ENCODE assay signal across 1 cellular context in the genomic region with DNA sequence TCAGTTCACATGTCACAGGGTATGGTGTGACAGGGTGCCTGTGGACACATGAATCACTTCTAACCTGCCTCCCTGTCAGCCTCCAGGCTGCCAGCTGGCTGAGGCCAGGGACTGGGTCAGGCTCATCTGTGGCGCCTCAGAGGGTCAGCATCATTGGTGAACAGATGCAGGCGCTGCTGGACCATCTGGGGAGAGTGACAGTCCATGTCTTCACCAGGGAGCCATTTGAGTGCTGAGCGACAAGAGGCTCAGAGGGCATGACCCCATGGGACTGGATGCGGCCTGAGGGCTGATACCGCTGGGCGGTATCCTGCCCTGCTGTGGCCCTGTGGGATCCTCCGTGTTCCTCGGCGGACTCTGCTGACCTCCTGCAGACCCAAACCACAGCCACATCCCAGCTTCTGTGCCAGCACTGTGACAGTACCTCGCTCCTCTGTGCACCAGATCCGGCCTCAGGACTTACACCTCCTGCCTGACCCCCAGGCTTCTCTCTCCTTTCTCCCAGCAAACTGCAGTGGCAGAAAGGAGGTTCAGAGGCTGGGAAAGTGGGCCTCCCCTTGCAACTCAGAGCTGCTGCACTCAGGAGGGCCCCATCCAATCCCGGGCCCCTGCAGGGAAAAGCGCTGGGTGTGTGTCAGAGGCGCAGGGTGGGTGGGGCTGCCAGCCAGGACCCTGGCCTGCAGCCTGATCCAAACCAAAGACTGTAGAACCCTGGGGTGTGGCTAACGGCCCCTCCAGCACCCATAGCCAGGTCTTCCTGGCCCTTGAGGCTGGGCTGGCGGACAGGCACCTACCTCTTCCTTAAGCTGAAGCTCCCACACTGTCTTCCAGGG.
TF ChIP-seq lines count a peak whose summit lies in the region.

No MANE protein-coding gene starts in this region.

TF ChIP-seq in A549, 52 proteins besides CTCF, POLR2A, EP300 and RAD21:
- TF ChIP-seq JUN (IDR thresholded peaks at IDR 0.05) (peak in 1 of 2 experiments; percentile 23; a peak in 2 of 5 replicates), SREBF2 (IDR thresholded peaks at IDR 0.05) (no peak), POLR2AphosphoS2 (conservative IDR thresholded peaks at IDR 0.05; ENCODE audit: low read length) (peak; percentile 6; the same call in 1 of the 2 replicates), CEBPB (IDR thresholded peaks at IDR 0.05) (no peak), ZC3H11A (IDR thresholded peaks at IDR 0.05) (no peak), SMC3 (IDR thresholded peaks at IDR 0.05) (no peak)
